In genomic region chr3:120908030-120908802, GRCh38 we compare ENCODE assay signal across 8 cellular contexts. TPM values are rescaled to one million over a fixed set of nuclear protein-coding genes. Genes with fewer than 3 reads are reported as not detected.
DNase-seq lines count a peak whose midpoint lies in the region; ATAC-seq and TF ChIP-seq lines count a peak whose summit lies in the region.

TSS of gene STXBP5L (plus strand) at chr3:120908205. CDS start at chr3:120909579, 1,374 bp downstream.

- DNase-seq in COLO668 (lab: John Stamatoyannopoulos, UW; ENCODE audit: unreplicated experiment) (peak; percentile 91), NCI-H748 treated with DMSO at 0.1 percent for 48 hours (lab: John Stamatoyannopoulos, UW) (peak; percentile 62), heart left ventricle (peak; percentile 40 to 74 (median 57)), trophoblast cell (peak; percentile 61 to 74), aorta (peak; percentile 64 to 83)
- DNase-seq in activated naive CD8-positive, alpha-beta T cell treated with anti-CD3 and anti-CD28 coated beads for 36 hours, result peak; percentile 77

- no peaks in the 10 kb centered on the region for H3K79me1 ChIP-seq in trophoblast cell (ENCODE audit: low read length)

- H3K18ac ChIP-seq in trophoblast cell (ENCODE audit: low read length), result no peak within 1 kb of the TSS

- H3K4me3 ChIP-seq in heart left ventricle (peak within 1 kb of the TSS; percentile 19 to 52 (median 37)), trophoblast cell (ENCODE audit: low read depth, low read length) (peak within 1 kb of the TSS; percentile 73), aorta (ENCODE audit: low read length in 2 of 2) (peak within 1 kb of the TSS; percentile 14 to 50)

- no peak within 1 kb of the TSS for H3K23ac ChIP-seq in trophoblast cell (ENCODE audit: low read length)

- H3K4me3 Mint-ChIP-seq in activated naive CD8-positive, alpha-beta T cell treated with anti-CD3 and anti-CD28 coated beads for 36 hours, result peak within 1 kb of the TSS; percentile 74

- no peak within 1 kb of the TSS for H2AFZ ChIP-seq in trophoblast cell (ENCODE audit: insufficient read depth, low read length, poor library complexity)

- no peaks in the 10 kb centered on the region for H3K36me3 ChIP-seq in heart left ventricle
- no peaks in the 10 kb centered on the region for H3K36me3 ChIP-seq in trophoblast cell (ENCODE audit: control insufficient read depth in 1 of 2, insufficient read depth in 2 of 2, low read length in 2 of 2)
- H3K36me3 ChIP-seq in aorta (ENCODE audit: control insufficient read depth in 1 of 2, insufficient read depth in 2 of 2, low read length in 1 of 2), result no peaks in the 10 kb centered on the region

- H2BK5ac ChIP-seq in trophoblast cell (ENCODE audit: low read depth, low read length, poor library complexity), result no peak within 1 kb of the TSS

- H3K4me1 Mint-ChIP-seq in activated naive CD8-positive, alpha-beta T cell treated with anti-CD3 and anti-CD28 coated beads for 36 hours, result peaks cover 13% of the 10 kb centered on the region

- H3K79me2 ChIP-seq in trophoblast cell (ENCODE audit: control insufficient read depth, insufficient read depth, low read length, poor library complexity), result no peaks in the 10 kb centered on the region

- no peak for TF ChIP-seq POLR2A in heart left ventricle (IDR thresholded peaks at IDR 0.05)

- 1 to 2% (median 1%) methylated on average over 33 to 83 of the region's 83 CpGs for WGBS in heart left ventricle, 4 donors
- WGBS in trophoblast cell (ENCODE audit: extremely low coverage, insufficient coverage, insufficient read length), result no CpG with 5 or more reads among the region's 83 CpGs
- 1 to 2% methylated on average over 71 to 83 of the region's 83 CpGs for WGBS in aorta, 2 donors

- H3K27me3 Mint-ChIP-seq in activated naive CD8-positive, alpha-beta T cell treated with anti-CD3 and anti-CD28 coated beads for 36 hours, result peaks cover 74% of the 10 kb centered on the region

- TF ChIP-seq CTCF in heart left ventricle (IDR thresholded peaks at IDR 0.05), result no peak

- peaks cover 13 to 57% (median 36%) of the 10 kb centered on the region in 9 donors for H3K27me3 ChIP-seq in heart left ventricle
- no peaks in the 10 kb centered on the region for H3K27me3 ChIP-seq in trophoblast cell (ENCODE audit: insufficient read depth, low read length)
- H3K27me3 ChIP-seq in aorta (ENCODE audit: control insufficient read depth in 1 of 2, insufficient read depth in 2 of 2, low read length in 1 of 2), result no peaks in the 10 kb centered on the region

- H3K36me3 Mint-ChIP-seq in activated naive CD8-positive, alpha-beta T cell treated with anti-CD3 and anti-CD28 coated beads for 36 hours, result no peaks in the 10 kb centered on the region

- H3K4me2 ChIP-seq in trophoblast cell (ENCODE audit: low read length), result peak within 1 kb of the TSS; percentile 86

- intact Hi-C loops in heart left ventricle (cut with DNase I), result no loop called here
- intact Hi-C loops in aorta (cut with DNase I), result no loop called here

- ATAC-seq in GM19328 (IDR thresholded peaks at IDR 0.05; ENCODE audit: unreplicated experiment) (peak; percentile 89), HG03378 (IDR thresholded peaks at IDR 0.05; ENCODE audit: unreplicated experiment) (peak; percentile 82), heart left ventricle (peak; percentile 42 to 99 (median 95)), aorta (ENCODE audit: low FRiP score) (peak; percentile 84)

- H3K9me3 ChIP-seq in heart left ventricle, result no peaks in the 10 kb centered on the region
- H3K9me3 ChIP-seq in trophoblast cell (ENCODE audit: insufficient read depth, low read depth, low read length), result no peaks in the 10 kb centered on the region
- H3K9me3 ChIP-seq in aorta (ENCODE audit: control insufficient read depth, low read length), result no peaks in the 10 kb centered on the region

- no peak within 1 kb of the TSS for H4K91ac ChIP-seq in trophoblast cell (ENCODE audit: low read depth, low read length)

- H3K9me3 Mint-ChIP-seq in activated naive CD8-positive, alpha-beta T cell treated with anti-CD3 and anti-CD28 coated beads for 36 hours, result no peaks in the 10 kb centered on the region

- H3K27ac ChIP-seq in heart left ventricle, result peak within 1 kb of the TSS in 1 of 12 donors; percentile 72
- no peak within 1 kb of the TSS for H3K27ac ChIP-seq in trophoblast cell (ENCODE audit: low read depth, low read length)
- no peak within 1 kb of the TSS for H3K27ac ChIP-seq in aorta (ENCODE audit: low read depth in 1 of 2, low read length in 2 of 2)

- no peak within 1 kb of the TSS for H2BK120ac ChIP-seq in trophoblast cell (ENCODE audit: insufficient read depth, low read length, poor library complexity)

- no peak within 1 kb of the TSS for H4K12ac ChIP-seq in trophoblast cell (ENCODE audit: low read depth, low read length)

- no peak within 1 kb of the TSS for H2BK12ac ChIP-seq in trophoblast cell (ENCODE audit: low read length)

- H3K4ac ChIP-seq in trophoblast cell (ENCODE audit: low read depth, low read length), result no peak within 1 kb of the TSS

- H3K14ac ChIP-seq in trophoblast cell (ENCODE audit: low read length), result no peak within 1 kb of the TSS

- H2AK5ac ChIP-seq in trophoblast cell (ENCODE audit: low read length), result no peak within 1 kb of the TSS

- H4K8ac ChIP-seq in trophoblast cell (ENCODE audit: low read depth, low read length), result no peak within 1 kb of the TSS

- H3K27ac Mint-ChIP-seq in activated naive CD8-positive, alpha-beta T cell treated with anti-CD3 and anti-CD28 coated beads for 36 hours, result no peak within 1 kb of the TSS

- H3K9ac ChIP-seq in trophoblast cell (ENCODE audit: low read length), result no peak within 1 kb of the TSS

- H3K4me1 ChIP-seq in heart left ventricle (peaks cover 0 to 22% (median 9%) of the 10 kb centered on the region in 12 donors), trophoblast cell (ENCODE audit: control insufficient read depth in 1 of 2, insufficient read depth in 2 of 2, low read length in 2 of 2) (peaks cover 2 to 9% of the 10 kb centered on the region in 2 experiments), aorta (ENCODE audit: control insufficient read depth in 1 of 2, insufficient read depth in 2 of 2, low read length in 2 of 2) (no peaks in the 10 kb centered on the region)

RNA-seq across cellular contexts. Expression of gene STXBP5L, which starts in this region (rescaled TPM):
- total RNA-seq in activated naive CD8-positive, alpha-beta T cell treated with anti-CD3 and anti-CD28 coated beads for 36 hours, result not detected
- total RNA-seq in heart left ventricle (under 1 TPM in 1 of 9 donors, not detected in 8; 0.10 TPM), aorta (under 1 TPM in 1 of 2 donors, not detected in 1; 0.16 TPM)
- polyA plus RNA-seq in heart left ventricle (not detected), aorta (under 1 TPM in 1 of 2 donors, not detected in 1; 0.38 TPM)
- polyA plus RNA-seq in trophoblast cell (2013), result 0.01 TPM in 2 replicates

Comparison
In these comparisons a context has a peak if more than half of its experiments do, and no peak if none do; other contexts are left out.
1. Peak in DNase-seq in activated naive CD8-positive, alpha-beta T cell treated with anti-CD3 and anti-CD28 coated beads for 36 hours; RNA of the gene not detected or under 1 TPM.
2. Peak in DNase-seq, ATAC-seq and H3K4me3 ChIP-seq in heart left ventricle; RNA of the gene not detected or under 1 TPM.
3. Peak in DNase-seq, ATAC-seq and H3K4me3 ChIP-seq in aorta; RNA of the gene not detected or under 1 TPM.